ENCODE assay signal across 8 cellular contexts in the genomic region with DNA sequence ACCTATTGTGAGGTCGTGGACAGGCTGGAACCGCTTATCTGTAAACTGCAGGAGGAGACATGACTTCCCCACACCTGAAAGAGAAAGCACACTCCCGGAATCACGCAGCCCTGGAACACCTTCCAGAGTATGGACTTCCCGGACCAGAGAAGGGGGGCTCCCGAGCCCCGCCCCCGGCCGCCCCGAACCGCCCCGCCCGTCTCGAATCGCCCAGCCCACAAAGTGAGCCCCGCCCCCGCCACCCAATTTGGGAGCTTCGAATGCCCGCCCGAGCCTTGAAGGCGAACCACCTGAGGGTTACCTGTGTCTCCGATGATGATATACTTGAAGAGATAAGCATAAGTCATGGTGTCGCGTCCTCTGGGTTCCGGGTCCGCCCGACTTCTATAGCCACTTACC. TPM values are rescaled to one million over a fixed set of nuclear protein-coding genes. Genes with fewer than 3 reads are reported as not detected.
A peak's percentile ranks its signal among the peaks of the same experiment; 100 is the strongest.
DNase-seq lines count a peak whose midpoint lies in the region; ATAC-seq and TF ChIP-seq lines count a peak whose summit lies in the region.

No MANE protein-coding gene starts in this region.

- no peak overlapping the region for H2BK20ac ChIP-seq in H9 (ENCODE audit: low read depth, low read length, poor library complexity, severe bottlenecking)

- no peaks in the 10 kb centered on the region; a peak in 1 of 5 replicates for H3K9me3 Mint-ChIP-seq in H9
- no peaks in the 10 kb centered on the region for H3K9me3 Mint-ChIP-seq in activated naive CD8-positive, alpha-beta T cell treated with anti-CD3 and anti-CD28 coated beads for 36 hours

- H3K27ac ChIP-seq in H9 (ENCODE audit: insufficient read length, low read depth, low read length): peak overlapping the region; percentile 69
- H3K27ac ChIP-seq in OCI-LY3 (ENCODE audit: low read length): peak overlapping the region; percentile 57
- peak overlapping the region; percentile 83 to 85 for H3K27ac ChIP-seq in right atrium auricular region

- no CpG with 5 or more reads among the region's 27 CpGs for WGBS in H9 (ENCODE audit: extremely low coverage, insufficient read length, low lambda C conversion rate)

- H3K23ac ChIP-seq in H9 (ENCODE audit: insufficient read length, low read depth, low read length): no peak overlapping the region

- H2BK5ac ChIP-seq in H9 (ENCODE audit: insufficient read length, low read length): peak overlapping the region; percentile 12

- no peak overlapping the region for H2BK12ac ChIP-seq in H9 (ENCODE audit: insufficient read length, low read depth, low read length)

- no peaks in the 10 kb centered on the region for H3K4me1 ChIP-seq in H9 (ENCODE audit: insufficient read depth, low read length)
- H3K4me1 ChIP-seq in OCI-LY3 (ENCODE audit: low read length): peaks cover 12% of the 10 kb centered on the region
- peaks cover 0 to 23% of the 10 kb centered on the region in 2 donors for H3K4me1 ChIP-seq in right atrium auricular region

- no peak overlapping the region for H4K91ac ChIP-seq in H9 (ENCODE audit: insufficient read length, low read depth, low read length)

- peaks cover 16 to 35% (median 32%) of the 10 kb centered on the region in 3 experiments; a peak in 6 of 7 replicates for H3K36me3 Mint-ChIP-seq in H9 (ENCODE audit: insufficient read depth in 1 of 3, low read depth in 3 of 3)
- peaks cover 8% of the 10 kb centered on the region for H3K36me3 Mint-ChIP-seq in activated naive CD8-positive, alpha-beta T cell treated with anti-CD3 and anti-CD28 coated beads for 36 hours

- intact Hi-C loops in sciatic nerve (cut with DNase I): no loop called here

- H3K9me3 ChIP-seq in H9 (ENCODE audit: control insufficient read depth, low read depth, low read length) (no peaks in the 10 kb centered on the region), OCI-LY3 (ENCODE audit: insufficient read depth, low read length) (no peaks in the 10 kb centered on the region), right atrium auricular region (no peaks in the 10 kb centered on the region)

- H3K27me3 Mint-ChIP-seq in H9 (ENCODE audit: low read depth): no peaks in the 10 kb centered on the region
- H3K27me3 Mint-ChIP-seq in activated naive CD8-positive, alpha-beta T cell treated with anti-CD3 and anti-CD28 coated beads for 36 hours: no peaks in the 10 kb centered on the region

- peak; percentile 84 for ATAC-seq in sciatic nerve
- no peak for ATAC-seq in HG02642 (IDR thresholded peaks at IDR 0.05; ENCODE audit: poor library complexity, unreplicated experiment)

- no peak overlapping the region for H2AK5ac ChIP-seq in H9 (ENCODE audit: insufficient read length, low read length)

- no peak for TF ChIP-seq CTCF in GM06990 (IDR thresholded peaks at IDR 0.05; ENCODE audit: insufficient read depth, low read length, poor library complexity, severe bottlenecking)
- TF ChIP-seq CTCF in H9 (conservative IDR thresholded peaks at IDR 0.05): no peak
- TF ChIP-seq CTCF in OCI-LY3 (IDR thresholded peaks at IDR 0.05; ENCODE audit: low read depth, low read length): no peak
- no peak for TF ChIP-seq CTCF in right atrium auricular region (IDR thresholded peaks at IDR 0.05)

- peaks cover 7% of the 10 kb centered on the region for H3K23me2 ChIP-seq in H9 (ENCODE audit: insufficient read length, low read depth, low read length, poor library complexity, severe bottlenecking)

- H3K14ac ChIP-seq in H9 (ENCODE audit: insufficient read depth, low read length): peak overlapping the region; percentile 73; the same call in 1 of the 2 replicates

- peak overlapping the region; percentile 93 for H3K4me2 ChIP-seq in H9 (ENCODE audit: insufficient read depth, insufficient read length, low read length)
- H3K4me2 ChIP-seq in OCI-LY3 (ENCODE audit: low read length): peak overlapping the region; percentile 71

- H3K27me3 ChIP-seq in GM06990 (replicated peaks; ENCODE audit: control insufficient read depth, insufficient read depth, low read length) (no peaks in the 10 kb centered on the region), H9 (ENCODE audit: insufficient read depth, low read length) (no peaks in the 10 kb centered on the region), OCI-LY3 (ENCODE audit: low read depth, low read length) (no peaks in the 10 kb centered on the region), right atrium auricular region (no peaks in the 10 kb centered on the region)

- H3K9ac ChIP-seq in H9 (ENCODE audit: extremely low read depth, insufficient read length, low read length) (peak overlapping the region; percentile 93), OCI-LY3 (ENCODE audit: low read length) (peak overlapping the region; percentile 73)

- H3K79me1 ChIP-seq in H9 (ENCODE audit: insufficient read depth, low read depth, low read length, poor library complexity, severe bottlenecking): peaks cover 5% of the 10 kb centered on the region

- H3K4me1 Mint-ChIP-seq in H9: peaks cover 8 to 13% of the 10 kb centered on the region in 2 experiments
- peaks cover 21% of the 10 kb centered on the region for H3K4me1 Mint-ChIP-seq in activated naive CD8-positive, alpha-beta T cell treated with anti-CD3 and anti-CD28 coated beads for 36 hours

- no peak overlapping the region for H3T11ph ChIP-seq in H9 (ENCODE audit: low read length)

- no peak overlapping the region for H2BK120ac ChIP-seq in H9 (ENCODE audit: low read depth, low read length, poor library complexity, severe bottlenecking)

- H4K8ac ChIP-seq in H9 (replicated peaks; ENCODE audit: insufficient read length, low read depth, low read length): no peak overlapping the region

- H3K18ac ChIP-seq in H9 (ENCODE audit: insufficient read length, low read depth, low read length): peak overlapping the region; percentile 92

- H3K27ac Mint-ChIP-seq in H9: peak overlapping the region; percentile 97 to 99 (median 97)
- peak overlapping the region; percentile 97 for H3K27ac Mint-ChIP-seq in activated naive CD8-positive, alpha-beta T cell treated with anti-CD3 and anti-CD28 coated beads for 36 hours

- no peaks in the 10 kb centered on the region; the same call in 1 of the 2 replicates for H3K36me3 ChIP-seq in GM06990 (ENCODE audit: control insufficient read depth, insufficient read depth, low read length)
- no peaks in the 10 kb centered on the region for H3K36me3 ChIP-seq in OCI-LY3 (replicated peaks; ENCODE audit: low read depth, low read length)
- peaks cover 11% of the 10 kb centered on the region for H3K36me3 ChIP-seq in right atrium auricular region

- no peak overlapping the region for H4K5ac ChIP-seq in H9 (ENCODE audit: insufficient read length, low read depth, low read length)

- no peak overlapping the region for H2BK15ac ChIP-seq in H9 (ENCODE audit: low read depth, low read length)

- no peak overlapping the region for H3K56ac ChIP-seq in H9 (ENCODE audit: insufficient read length, low read depth, low read length)

- H3K4me3 ChIP-seq in GM06990 (replicated peaks; ENCODE audit: low read depth, low read length) (peak overlapping the region; percentile 82), OCI-LY3 (ENCODE audit: low read length) (peak overlapping the region; percentile 92), right atrium auricular region (peak overlapping the region; percentile 79 to 81)

- H3K79me2 ChIP-seq in H9 (ENCODE audit: insufficient read depth, low read length) (peaks cover 1% of the 10 kb centered on the region; the same call in 1 of the 2 replicates), OCI-LY3 (ENCODE audit: low read length) (peaks cover 27% of the 10 kb centered on the region)

- DNase-seq in GM06990 (ENCODE audit: extremely low read depth, insufficient read length) (no peak), H9 (no peak), right atrium auricular region (ENCODE audit: low spot score) (peak; percentile 85), sciatic nerve (ENCODE audit: low spot score) (peak; percentile 90), GF-D8 (lab: John Stamatoyannopoulos, UW) (no peak)
- peak; percentile 76 for DNase-seq in activated naive CD8-positive, alpha-beta T cell treated with anti-CD3 and anti-CD28 coated beads for 36 hours

- H4K20me1 ChIP-seq in H9 (ENCODE audit: control insufficient read depth, insufficient read depth, insufficient read length): no peaks in the 10 kb centered on the region
- H4K20me1 ChIP-seq in OCI-LY3 (ENCODE audit: insufficient read depth, low read length): no peaks in the 10 kb centered on the region

- no peak overlapping the region for H3K4ac ChIP-seq in H9 (ENCODE audit: low read depth, low read length)

- H3K4me3 Mint-ChIP-seq in H9: peak overlapping the region; percentile 98 to 100
- peak overlapping the region; percentile 100 for H3K4me3 Mint-ChIP-seq in activated naive CD8-positive, alpha-beta T cell treated with anti-CD3 and anti-CD28 coated beads for 36 hours

- H2AFZ ChIP-seq in H9 (ENCODE audit: low read length) (peak overlapping the region; percentile 89), OCI-LY3 (ENCODE audit: low read depth, low read length) (peak overlapping the region; percentile 76)

RNA-seq across cellular contexts. Expression of a gene that starts 0.2 kb away (rescaled TPM):
- total RNA-seq in H9 (2021) (26.2 and 27.9 TPM in 2 replicates), right atrium auricular region (10 to 100 TPM; 11.8 to 22.2 TPM), sciatic nerve (41.0 TPM)
- total RNA-seq in activated naive CD8-positive, alpha-beta T cell treated with anti-CD3 and anti-CD28 coated beads for 36 hours: 10 to 100 TPM; 17.3 to 21.0 TPM

RNA-seq across cellular contexts. Expression of a gene that starts 0.5 kb away (rescaled TPM):
- 58.0 and 64.7 TPM in 2 replicates for total RNA-seq in H9 (2021)
- total RNA-seq in activated naive CD8-positive, alpha-beta T cell treated with anti-CD3 and anti-CD28 coated beads for 36 hours: 10 to 100 TPM; 76.5 to 78.0 TPM
- total RNA-seq in right atrium auricular region: 10 to 100 TPM; 40.2 to 40.3 TPM
- 60.0 TPM for total RNA-seq in sciatic nerve

RNA-seq across cellular contexts. Expression of a gene that starts 20.6 kb away (rescaled TPM):
- total RNA-seq in H9 (2021) (132 and 135 TPM in 2 replicates), right atrium auricular region (10 to 100 TPM; 31.9 to 39.1 TPM), sciatic nerve (78.9 TPM)
- 10 to 100 TPM; 78.5 to 86.2 TPM for total RNA-seq in activated naive CD8-positive, alpha-beta T cell treated with anti-CD3 and anti-CD28 coated beads for 36 hours

RNA-seq across cellular contexts. Expression of a gene that starts 34.6 kb away (rescaled TPM):
- total RNA-seq in H9 (2021) (84.1 and 84.4 TPM in 2 replicates), right atrium auricular region (10 to 100 TPM; 25.1 to 27.4 TPM), sciatic nerve (43.3 TPM)
- 10 to 100 TPM; 52.2 to 54.2 TPM for total RNA-seq in activated naive CD8-positive, alpha-beta T cell treated with anti-CD3 and anti-CD28 coated beads for 36 hours

RNA-seq across cellular contexts. Expression of a gene that starts 49.6 kb away (rescaled TPM):
- total RNA-seq in H9 (2021): 287 and 299 TPM in 2 replicates
- total RNA-seq in activated naive CD8-positive, alpha-beta T cell treated with anti-CD3 and anti-CD28 coated beads for 36 hours: 1 to 10 TPM; 4.4 to 5.2 TPM
- 10 to 100 TPM in 1 of 2 donors, 1 to 10 TPM in 1; 4.9 to 15.7 TPM for total RNA-seq in right atrium auricular region
- total RNA-seq in sciatic nerve: 16.3 TPM

Comparison
In these comparisons a context has a peak if more than half of its experiments do, and no peak if none do; other contexts are left out.
1. DNase-seq: peak in activated naive CD8-positive, alpha-beta T cell treated with anti-CD3 and anti-CD28 coated beads for 36 hours (single experiment), right atrium auricular region (single experiment) and sciatic nerve (single experiment); none in GM06990 (single experiment), H9 (single experiment) and GF-D8 (single experiment).
2. Peak in every context shown above with its lines, with median percentiles within 50 percentile points of each other: H3K4me3 ChIP-seq and H3K27ac ChIP-seq.